In genomic region chr19:47276513-47276912, GRCh38 we compare ENCODE assay signal across 12 cellular contexts. TPM values are rescaled to one million over a fixed set of nuclear protein-coding genes. Genes with fewer than 3 reads are reported as not detected.
DNase-seq lines count a peak whose midpoint lies in the region; ATAC-seq and TF ChIP-seq lines count a peak whose summit lies in the region.
"Not testable (repeated sequence)": the region's sequence is repeated elsewhere in the genome, so short reads cannot be mapped to it uniquely, and the experiment has no call there.
"Had no signal": no experiment of that assay in that cellular context is flagged by ENCODE, and none has a peak within 500 bp of the region (broad histone marks: within the 10 kb centered on the region; RNA-seq: fewer than 3 reads in every experiment).

No MANE protein-coding gene starts in this region.

- not testable (repeated sequence) for DNase-seq in RWPE1 (ENCODE audit: low spot score); chondrocyte (ENCODE audit: low spot score); heart right ventricle; neural crest cell (ENCODE audit: low read depth, low spot score)

- not testable (repeated sequence) for H3K4me3 Mint-ChIP-seq in chondrocyte (ENCODE audit: unreplicated experiment)
- peak overlapping the region; percentile 90 for H3K4me3 Mint-ChIP-seq in neural crest cell

- H3K4me1 ChIP-seq in ACC112 (ENCODE audit: control insufficient read depth, insufficient read depth, low read length, unreplicated experiment), result peaks cover 20% of the 10 kb centered on the region
- peaks cover 11 to 59% (median 42%) of the 10 kb centered on the region in 9 donors for H3K4me1 ChIP-seq in heart right ventricle
- H3K4me1 ChIP-seq in subcutaneous abdominal adipose tissue (ENCODE audit: control insufficient read depth in 5 of 5, insufficient read depth in 5 of 5, low read length in 5 of 5), result peaks cover 6 to 36% (median 35%) of the 10 kb centered on the region in 5 donors

- H3K79me2 ChIP-seq in ACC112 (ENCODE audit: control insufficient read depth, insufficient read depth, low read length, unreplicated experiment), result not testable (repeated sequence)

- peak overlapping the region; percentile 70 for H3K27ac Mint-ChIP-seq in chondrocyte (ENCODE audit: unreplicated experiment)
- not testable (repeated sequence) for H3K27ac Mint-ChIP-seq in neural crest cell (ENCODE audit: unreplicated experiment)

- intact Hi-C loops in heart right ventricle (cut with DNase I), result not testable (repeated sequence)

- H3K9ac ChIP-seq in subcutaneous abdominal adipose tissue (ENCODE audit: low read length in 5 of 5), result peak overlapping the region in 1 of 5 donors; percentile 38

- 89 to 95% methylated on average over 3 of the region's 3 CpGs for WGBS in heart right ventricle, 2 donors

- not testable (repeated sequence) for ATAC-seq in heart right ventricle

- H3K4me1 Mint-ChIP-seq in chondrocyte (ENCODE audit: low read depth), result peaks cover 68% of the 10 kb centered on the region
- H3K4me1 Mint-ChIP-seq in neural crest cell, result peaks cover 39% of the 10 kb centered on the region

- H3K36me3 ChIP-seq in ACC112 (ENCODE audit: insufficient read depth, low read length); subcutaneous abdominal adipose tissue (ENCODE audit: control insufficient read depth in 5 of 5, insufficient read depth in 5 of 5, low read length in 5 of 5): not testable (repeated sequence)
- H3K36me3 ChIP-seq in heart right ventricle, result peaks cover 0 to 12% (median 0%) of the 10 kb centered on the region in 9 donors

- TF ChIP-seq CTCF in RWPE1 (conservative IDR thresholded peaks at IDR 0.05; ENCODE audit: low read depth); chondrocyte (IDR thresholded peaks at IDR 0.05); heart right ventricle (IDR thresholded peaks at IDR 0.05); neural crest cell (conservative IDR thresholded peaks at IDR 0.05): not testable (repeated sequence)

- not testable (repeated sequence) for H2AFZ ChIP-seq in ACC112 (ENCODE audit: low read length, unreplicated experiment)

- H3K4me3 ChIP-seq in ACC112 (ENCODE audit: low read depth, low read length); subcutaneous abdominal adipose tissue (ENCODE audit: low read depth in 1 of 5, low read length in 5 of 5): not testable (repeated sequence)
- H3K4me3 ChIP-seq in heart right ventricle, result peak overlapping the region in 2 of 10 donors; percentile 12 to 78

- peak overlapping the region; percentile 51; the same call in 1 of the 2 replicates for H3K27ac ChIP-seq in ACC112 (ENCODE audit: low read depth, low read length)
- peak overlapping the region; percentile 99 for H3K27ac ChIP-seq in RWPE1
- peak overlapping the region in 9 of 10 donors; percentile 76 to 99 (median 88) for H3K27ac ChIP-seq in heart right ventricle
- H3K27ac ChIP-seq in subcutaneous abdominal adipose tissue (ENCODE audit: low read depth, low read length), result peak overlapping the region; percentile 54

- CTCF ChIA-PET in RWPE1 (lab: Yijun Ruan, JAX), result interaction anchor here (0.6 to 2.2 kb wide), 2 partner anchors 8 to 18 kb away, joined by 3 to 11 read pairs; no protein-coding TSS in a partner anchor

- not testable (repeated sequence) for H3K27me3 Mint-ChIP-seq in chondrocyte (ENCODE audit: low read depth)
- peaks cover 14% of the 10 kb centered on the region for H3K27me3 Mint-ChIP-seq in neural crest cell (ENCODE audit: low read depth)

- H3K27me3 ChIP-seq in ACC112 (ENCODE audit: insufficient read depth, low read length); heart right ventricle; subcutaneous abdominal adipose tissue (ENCODE audit: control insufficient read depth in 5 of 5, insufficient read depth in 4 of 5, low read length in 5 of 5): not testable (repeated sequence)

- not testable (repeated sequence) for H3K36me3 Mint-ChIP-seq in chondrocyte (ENCODE audit: low read depth); neural crest cell (ENCODE audit: low read depth)

- POLR2A ChIA-PET in RWPE1 (lab: Yijun Ruan, JAX; ENCODE audit: low non-redundant PET), result interaction anchor here (0.6 kb wide), 1 partner anchor 119 kb away, joined by 5 read pairs; no protein-coding TSS in a partner anchor

- H3K9me3 ChIP-seq in heart right ventricle; subcutaneous abdominal adipose tissue (ENCODE audit: control insufficient read depth in 5 of 5, low read length in 5 of 5): not testable (repeated sequence)

- not testable (repeated sequence) for H3K9me3 Mint-ChIP-seq in chondrocyte (ENCODE audit: low read depth); neural crest cell

RNA-seq across cellular contexts. Expression of gene INAFM1, which starts 1.8 kb away (rescaled TPM):
- total RNA-seq in chondrocyte, result 25.6 to 31.1 TPM (median 28.8 TPM) in 3 replicates
- total RNA-seq in heart right ventricle, result 10 to 100 TPM in 8 of 10 donors, 1 to 10 TPM in 2; 9.2 to 14.2 (median 11.6) TPM
- polyA plus RNA-seq in heart right ventricle, result 10 to 100 TPM; 13.7 to 16.4 TPM
- total RNA-seq in neural crest cell, result 10.2 and 10.6 TPM in 2 replicates

RNA-seq across cellular contexts. Expression of gene CCDC9, which starts 20.2 kb away (rescaled TPM):
- total RNA-seq in chondrocyte (41.3 to 62.4 TPM (median 59.4 TPM) in 3 replicates), heart right ventricle (10 to 100 TPM; 14.2 to 28.7 (median 17.4) TPM), neural crest cell (24.6 and 26.1 TPM in 2 replicates)
- polyA plus RNA-seq in heart right ventricle, result 10 to 100 TPM; 15.8 to 31.1 TPM

RNA-seq across cellular contexts. Expression of gene C5AR1, which starts 33.1 kb away (rescaled TPM):
- total RNA-seq in chondrocyte (2.9 to 4.3 TPM (median 3.7 TPM) in 3 replicates), heart right ventricle (10 to 100 TPM in 3 of 10 donors, 1 to 10 TPM in 7; 4.5 to 18.6 (median 6.9) TPM), neural crest cell (0.44 TPM in 1 of 2 replicates, not detected in the other)
- polyA plus RNA-seq in heart right ventricle, result 1 to 10 TPM; 1.7 to 5.4 TPM
- total RNA-seq: epithelial cell of proximal tubule, LHCN-M2, myocyte had no signal

RNA-seq across cellular contexts. Expression of gene BBC3, which starts 45.5 kb away (rescaled TPM):
- total RNA-seq in chondrocyte (12.6 to 16.1 TPM (median 15.2 TPM) in 3 replicates), heart right ventricle (1 to 10 TPM; 2.4 to 5.5 (median 3.5) TPM), neural crest cell (6.1 and 6.3 TPM in 2 replicates)
- 1 to 10 TPM; 4.1 to 6.0 TPM for polyA plus RNA-seq in heart right ventricle

RNA-seq across cellular contexts. Expression of gene C5AR2, which starts 55.5 kb away (rescaled TPM):
- total RNA-seq in chondrocyte (0.07 to 0.34 TPM in 2 of 3 replicates, not detected in the other), heart right ventricle (1 to 10 TPM in 3 of 10 donors, under 1 TPM in 7; 0.28 to 2.3 (median 0.59) TPM), neural crest cell (not detected in 2 replicates)
- polyA plus RNA-seq in heart right ventricle, result under 1 TPM; 0.22 to 0.51 TPM
- total RNA-seq: epithelial cell of proximal tubule, H9, LHCN-M2, myocyte, SK-MEL-5 had no signal
- polyA plus RNA-seq: keratinocyte had no signal
